Comparison of ENCODE assay signal across 9 cellular contexts in genomic region chr2:238169708-238170251, GRCh38. TPM values are rescaled to one million over a fixed set of nuclear protein-coding genes. Genes with fewer than 3 reads are reported as not detected.
DNase-seq lines count a peak whose midpoint lies in the region; ATAC-seq and TF ChIP-seq lines count a peak whose summit lies in the region.
"Had no signal": no experiment of that assay in that cellular context is flagged by ENCODE, and none has a peak within 500 bp of the region (broad histone marks: within the 10 kb centered on the region; RNA-seq: fewer than 3 reads in every experiment).

No MANE protein-coding gene starts in this region.

- H3K27ac ChIP-seq in BLaER1 (no peak overlapping the region), testis (no peak overlapping the region)

- H3K9ac ChIP-seq in BLaER1 = 0 out of 2 replicates have a peak overlapping the region, but pooled peaks have one; percentile 2

- H3K27ac Mint-ChIP-seq in nephron = peak overlapping the region; percentile 83 to 93 (median 88)
- H3K27ac Mint-ChIP-seq: T-helper 2 cell treated with Interferon-gamma antibody and Interleukin-4, amounts not matched to agents 5 μg/mL and 100 μg/mL, for 36 hours had no signal

- DNase-seq in NCI-H2171 (lab: John Stamatoyannopoulos, UW) = peak; percentile 2
- DNase-seq in dermis microvascular lymphatic vessel endothelial cell (ENCODE audit: low read depth in 2 of 2) = peak; percentile 75 to 88
- DNase-seq in testis = no peak
- no peak for DNase-seq in RPMI8226
- no peak for DNase-seq in stimulated activated naive CD4-positive, alpha-beta T cell (lab: John Stamatoyannopoulos, UW)

- H3K4me1 ChIP-seq in BLaER1 = peaks cover 21% of the 10 kb centered on the region
- H3K4me1 ChIP-seq in testis = peaks cover 14% of the 10 kb centered on the region

- H3K4me2 ChIP-seq in BLaER1 = peak overlapping the region; percentile 39

- H3K9me3 ChIP-seq in BLaER1 (no peaks in the 10 kb centered on the region), testis (no peaks in the 10 kb centered on the region)

- no peak overlapping the region for H3K4me3 Mint-ChIP-seq in nephron
- H3K4me3 Mint-ChIP-seq: T-helper 2 cell treated with Interferon-gamma antibody and Interleukin-4, amounts not matched to agents 5 μg/mL and 100 μg/mL, for 36 hours had no signal

- H4K20me1 ChIP-seq in BLaER1 = 0 out of 2 replicates have a peak, but pooled peaks cover 11% of the 10 kb centered on the region

- H3K9me3 Mint-ChIP-seq in nephron = no peaks in the 10 kb centered on the region
- H3K9me3 Mint-ChIP-seq: T-helper 2 cell treated with Interferon-gamma antibody and Interleukin-4, amounts not matched to agents 5 μg/mL and 100 μg/mL, for 36 hours had no signal

- peaks cover 12% of the 10 kb centered on the region for H3K27me3 Mint-ChIP-seq in nephron (ENCODE audit: low read depth)

- intact Hi-C loops in testis (cut with DNase I; ENCODE audit: low total_unique reads) = no loop called here

- H3K4me3 ChIP-seq in BLaER1 = no peak overlapping the region
- no peak overlapping the region for H3K4me3 ChIP-seq in testis

- TF ChIP-seq CTCF in nephron (IDR thresholded peaks at IDR 0.05; ENCODE audit: unreplicated experiment in 3 of 3) = no peak
- TF ChIP-seq CTCF in testis (IDR thresholded peaks at IDR 0.05) = no peak

- 76 to 85% methylated on average over 5 of the region's 5 CpGs for WGBS in testis, 2 donors

- H3K36me3 Mint-ChIP-seq in nephron (ENCODE audit: low read depth) = peaks cover 48% of the 10 kb centered on the region

- H3K27me3 ChIP-seq in BLaER1 (no peaks in the 10 kb centered on the region), testis (no peaks in the 10 kb centered on the region)

- no peak for ATAC-seq in HG03342 (IDR thresholded peaks at IDR 0.05; ENCODE audit: unreplicated experiment)

- H3K4me1 Mint-ChIP-seq in nephron = peaks cover 12% of the 10 kb centered on the region

- no peak for TF ChIP-seq POLR2A in testis (IDR thresholded peaks at IDR 0.05)

- peaks cover 89% of the 10 kb centered on the region for H3K36me3 ChIP-seq in BLaER1
- no peaks in the 10 kb centered on the region for H3K36me3 ChIP-seq in testis (ENCODE audit: low read depth, missing control alignments)

RNA-seq across cellular contexts. Expression of gene ERFE, which starts 11.0 kb away (rescaled TPM):
- total RNA-seq in dermis microvascular lymphatic vessel endothelial cell (0.13 TPM in 2 replicates), testis (10 to 100 TPM in 1 of 2 donors, 1 to 10 TPM in 1; 9.5 to 23.1 TPM)
- 31.0 TPM for polyA plus RNA-seq in testis (ENCODE audit: insufficient read depth, low read depth, low replicate concordance)

RNA-seq across cellular contexts. Expression of gene KLHL30, which starts 31.3 kb away (rescaled TPM):
- total RNA-seq in dermis microvascular lymphatic vessel endothelial cell (not detected in 2 replicates), testis (under 1 TPM; 0.16 to 0.37 TPM)
- 0.29 TPM for polyA plus RNA-seq in testis (ENCODE audit: insufficient read depth, low read depth, low replicate concordance)

RNA-seq across cellular contexts. Expression of gene ILKAP, which starts 33.7 kb away (rescaled TPM):
- total RNA-seq in dermis microvascular lymphatic vessel endothelial cell = 14.5 and 15.8 TPM in 2 replicates
- 10 to 100 TPM; 59.8 to 65.3 TPM for total RNA-seq in testis
- polyA plus RNA-seq in testis (ENCODE audit: insufficient read depth, low read depth, low replicate concordance) = 44.8 TPM

Comparison
In these comparisons a context has a peak if more than half of its experiments do, and no peak if none do; other contexts are left out.
1. DNase-seq: peak in NCI-H2171 (single experiment) and dermis microvascular lymphatic vessel endothelial cell (2 of 2); none in testis (single experiment), RPMI8226 (single experiment) and stimulated activated naive CD4-positive, alpha-beta T cell (0 of 6).